ENCODE assay signal across 8 cellular contexts in the genomic region with DNA sequence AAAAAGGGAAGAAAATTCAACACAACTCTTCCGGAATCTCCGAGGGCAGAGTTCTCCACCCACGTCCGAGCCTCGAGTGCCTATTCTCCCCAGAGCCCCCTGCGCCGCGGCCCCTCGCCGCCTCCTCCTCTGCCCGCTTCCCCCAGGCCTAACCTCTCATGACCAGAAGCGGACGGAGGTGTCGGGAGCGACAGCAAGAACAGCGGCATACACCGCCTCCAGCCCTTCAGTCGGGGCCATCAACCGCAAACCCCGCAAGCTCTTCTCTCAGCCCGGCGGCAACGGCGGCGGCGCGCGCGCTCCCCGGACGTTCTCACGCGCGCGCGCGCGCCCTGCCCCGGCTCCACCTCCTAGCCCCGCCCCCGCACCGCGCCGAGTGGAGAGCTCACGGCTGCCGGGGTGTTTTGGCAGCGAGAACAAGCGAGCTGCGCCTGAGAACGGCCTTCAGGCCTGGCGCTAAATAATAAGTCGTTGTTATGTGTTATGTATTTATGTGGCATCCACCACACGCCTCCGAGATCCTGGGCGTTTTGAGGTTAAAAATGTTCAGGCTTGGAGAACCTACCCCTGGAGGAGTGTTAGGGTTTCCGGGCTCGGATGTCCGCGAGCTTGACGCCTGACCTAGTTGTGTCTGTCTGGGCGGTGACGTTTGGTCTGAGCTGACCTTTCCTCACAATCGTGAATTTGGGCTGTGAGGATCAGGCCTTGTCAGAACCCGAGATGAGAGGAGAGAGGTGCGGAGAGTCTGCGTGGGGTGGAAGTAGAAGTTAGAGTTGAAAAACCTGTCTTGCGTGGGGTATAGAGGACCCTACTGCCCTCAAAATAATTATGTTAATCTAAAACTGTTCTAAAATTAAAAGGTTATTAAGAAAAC. TPM values are rescaled to one million over a fixed set of nuclear protein-coding genes. Genes with fewer than 3 reads are reported as not detected.
DNase-seq lines count a peak whose midpoint lies in the region; ATAC-seq and TF ChIP-seq lines count a peak whose summit lies in the region.

A gene with protein sequence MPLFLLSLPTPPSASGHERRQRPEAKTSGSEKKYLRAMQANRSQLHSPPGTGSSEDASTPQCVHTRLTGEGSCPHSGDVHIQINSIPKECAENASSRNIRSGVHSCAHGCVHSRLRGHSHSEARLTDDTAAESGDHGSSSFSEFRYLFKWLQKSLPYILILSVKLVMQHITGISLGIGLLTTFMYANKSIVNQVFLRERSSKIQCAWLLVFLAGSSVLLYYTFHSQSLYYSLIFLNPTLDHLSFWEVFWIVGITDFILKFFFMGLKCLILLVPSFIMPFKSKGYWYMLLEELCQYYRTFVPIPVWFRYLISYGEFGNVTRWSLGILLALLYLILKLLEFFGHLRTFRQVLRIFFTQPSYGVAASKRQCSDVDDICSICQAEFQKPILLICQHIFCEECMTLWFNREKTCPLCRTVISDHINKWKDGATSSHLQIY (minus strand): TSS at position 286 of the 874 bp plus-strand sequence. CDS start 77 bp downstream, at position 209.

- peak; percentile 52 for DNase-seq in DMS153 (lab: John Stamatoyannopoulos, UW)
- DNase-seq in LNCaP clone FGC (ENCODE audit: low read depth): peak; percentile 56
- DNase-seq in SHP77 treated with DMSO at 0.1 percent for 48 hours (lab: John Stamatoyannopoulos, UW): peak; percentile 56
- DNase-seq in activated effector memory CD4-positive, alpha-beta T cell treated with anti-CD3 and anti-CD28 coated beads, Interleukin-2, amount 50 U/mL, for 16 hours: peak; percentile 96
- peak; percentile 84 for DNase-seq in fibroblast of pulmonary artery (ENCODE audit: low read depth)
- peak; percentile 92 for DNase-seq in natural killer cell treated with Interleukin-12 subunit alpha and Interleukin-12 subunit beta and Interleukin-15 and Interleukin-18, amount 100 ng/mL, for 72 hours (ENCODE audit: low spot score)
- peak; percentile 77 to 89 (median 83) for DNase-seq in stimulated activated naive CD4-positive, alpha-beta T cell (lab: John Stamatoyannopoulos, UW)

- H3K4me3 ChIP-seq in LNCaP clone FGC (ENCODE audit: low read depth, low read length) (peak within 1 kb of the TSS; percentile 97), fibroblast of pulmonary artery (replicated peaks; ENCODE audit: low read depth, low read length) (peak within 1 kb of the TSS; percentile 96)

- ATAC-seq in GM21737 (IDR thresholded peaks at IDR 0.05; ENCODE audit: unreplicated experiment): peak; percentile 88
- ATAC-seq in natural killer cell treated with Interleukin-12 subunit alpha and Interleukin-12 subunit beta and Interleukin-15 and Interleukin-18, amount 100 ng/mL, for 72 hours: peak; percentile 96

- no peaks in the 10 kb centered on the region for H3K9me3 Mint-ChIP-seq in natural killer cell treated with Interleukin-12 subunit alpha and Interleukin-12 subunit beta and Interleukin-15 and Interleukin-18, amount 100 ng/mL, for 72 hours

- no peaks in the 10 kb centered on the region for H3K27me3 Mint-ChIP-seq in natural killer cell treated with Interleukin-12 subunit alpha and Interleukin-12 subunit beta and Interleukin-15 and Interleukin-18, amount 100 ng/mL, for 72 hours

- TF ChIP-seq CTCF in LNCaP clone FGC (IDR thresholded peaks at IDR 0.05; ENCODE audit: control insufficient read depth, extremely low read depth, insufficient read depth): no peak
- no peak for TF ChIP-seq CTCF in fibroblast of pulmonary artery (IDR thresholded peaks at IDR 0.05; ENCODE audit: low read length, missing control alignments)

- H3K4me1 Mint-ChIP-seq in natural killer cell treated with Interleukin-12 subunit alpha and Interleukin-12 subunit beta and Interleukin-15 and Interleukin-18, amount 100 ng/mL, for 72 hours (ENCODE audit: low read depth in 2 of 2): peaks cover 14% of the 10 kb centered on the region in 2 donors

- H3K36me3 Mint-ChIP-seq in natural killer cell treated with Interleukin-12 subunit alpha and Interleukin-12 subunit beta and Interleukin-15 and Interleukin-18, amount 100 ng/mL, for 72 hours: no peaks in the 10 kb centered on the region

- H3K27ac Mint-ChIP-seq in natural killer cell treated with Interleukin-12 subunit alpha and Interleukin-12 subunit beta and Interleukin-15 and Interleukin-18, amount 100 ng/mL, for 72 hours: peak within 1 kb of the TSS; percentile 93

- peak within 1 kb of the TSS; percentile 94 for H3K4me3 Mint-ChIP-seq in natural killer cell treated with Interleukin-12 subunit alpha and Interleukin-12 subunit beta and Interleukin-15 and Interleukin-18, amount 100 ng/mL, for 72 hours

RNA-seq across cellular contexts. Expression of the gene that starts here (rescaled TPM):
- 10 to 100 TPM; 20.1 to 25.5 TPM for total RNA-seq in natural killer cell treated with Interleukin-12 subunit alpha and Interleukin-12 subunit beta and Interleukin-15 and Interleukin-18, amount 100 ng/mL, for 72 hours

Comparison
In these comparisons a context has a peak if more than half of its experiments do, and no peak if none do; other contexts are left out.
1. Peak in every context shown above with its lines: DNase-seq, ATAC-seq and H3K4me3 ChIP-seq.